In genomic region chr3:49607796-49608195, GRCh38 we compare ENCODE assay signal across 10 cellular contexts. TPM values are rescaled to one million over a fixed set of nuclear protein-coding genes. Genes with fewer than 3 reads are reported as not detected.
DNase-seq lines count a peak whose midpoint lies in the region; ATAC-seq, FAIRE-seq and TF ChIP-seq lines count a peak whose summit lies in the region.
"Had no signal": no experiment of that assay in that cellular context is flagged by ENCODE, and none has a peak within 500 bp of the region (broad histone marks: within the 10 kb centered on the region; RNA-seq: fewer than 3 reads in every experiment).

No MANE protein-coding gene starts in this region.

- peaks cover 7% of the 10 kb centered on the region; the same call in 1 of the 3 replicates for H3K9me3 Mint-ChIP-seq in GM23338
- peaks cover 0 to 4% of the 10 kb centered on the region in 2 donors for H3K9me3 Mint-ChIP-seq in activated naive CD4-positive, alpha-beta T cell treated with anti-CD3 and anti-CD28 coated beads, Interleukin-2, amount 50 U/mL, for 72 hours

- FAIRE-seq in GM12878 (lab: Jason Lieb, UNC): no peak

- H3K4me2 ChIP-seq in GM23338 (no peak overlapping the region), GM12878 (ENCODE audit: control insufficient read depth, insufficient read depth) (no peak overlapping the region)
- H3K4me2 ChIP-seq: BLaER1 treated with 17β-estradiol and CSF1 and Interleukin-3, amounts not matched to agents 10 nM and 100 nM had no signal

- H3K9ac ChIP-seq in GM12878 (ENCODE audit: control insufficient read depth, insufficient read depth, low read length): no peak overlapping the region
- H3K9ac ChIP-seq: BLaER1 treated with 17β-estradiol and CSF1 and Interleukin-3, amounts not matched to agents 10 nM and 100 nM had no signal

- no peaks in the 10 kb centered on the region for H3K79me2 ChIP-seq in GM23338 (replicated peaks; ENCODE audit: insufficient read depth)
- H3K79me2 ChIP-seq in GM12878 (ENCODE audit: control insufficient read depth, insufficient read depth, low read length): no peaks in the 10 kb centered on the region

- H3K27ac Mint-ChIP-seq in GM23338: no peak overlapping the region
- peak overlapping the region in 1 of 2 donors; percentile 87 for H3K27ac Mint-ChIP-seq in activated naive CD4-positive, alpha-beta T cell treated with anti-CD3 and anti-CD28 coated beads, Interleukin-2, amount 50 U/mL, for 72 hours

- H3K4me3 ChIP-seq in A673 (ENCODE audit: low read depth, low read length, poor library complexity, severe bottlenecking) (no peak overlapping the region), GM23338 (no peak overlapping the region), GM12878 (no peak overlapping the region)
- H3K4me3 ChIP-seq: BLaER1 treated with 17β-estradiol and CSF1 and Interleukin-3, amounts not matched to agents 10 nM and 100 nM had no signal

- CTCF ChIA-PET in A673 (lab: Charles Lee) (no interaction called here), GM12878 (lab: Yijun Ruan, JAX) (no interaction called here)

- TF ChIP-seq CTCF in A673 (conservative IDR thresholded peaks at IDR 0.05; ENCODE audit: low read depth, low read length): peak; percentile 28
- TF ChIP-seq CTCF in GM23338 (conservative IDR thresholded peaks at IDR 0.05; ENCODE audit: low read depth in 2 of 2): peak; percentile 23 to 35; a peak in 3 of 4 replicates
- peak in 2 of 3 experiments; percentile 41 to 42; a peak in 2 of 6 replicates for TF ChIP-seq CTCF in GM12878 (IDR thresholded peaks at IDR 0.05 in 2 of 3, conservative IDR thresholded peaks at IDR 0.05 in 1 of 3; ENCODE audit: control insufficient read depth in 2 of 3, extremely low read depth in 1 of 3, insufficient read depth in 1 of 3, low read depth in 3 of 3, low read length in 3 of 3)

- H3K4me1 Mint-ChIP-seq in GM23338: no peaks in the 10 kb centered on the region

- no peak overlapping the region for H3K27ac ChIP-seq in A673 (ENCODE audit: low read depth, low read length, poor library complexity, severe bottlenecking)
- no peak overlapping the region for H3K27ac ChIP-seq in GM23338 (ENCODE audit: low read depth)
- H3K27ac ChIP-seq in GM12878 (ENCODE audit: control insufficient read depth, insufficient read depth): no peak overlapping the region
- H3K27ac ChIP-seq: BLaER1 treated with 17β-estradiol and CSF1 and Interleukin-3, amounts not matched to agents 10 nM and 100 nM had no signal

- no peaks in the 10 kb centered on the region for H3K9me2 ChIP-seq in GM23338 (ENCODE audit: insufficient read depth)

- DNase-seq in A673 (ENCODE audit: low spot score): no peak
- DNase-seq in GM23338 (ENCODE audit: low spot score): peak; percentile 35
- DNase-seq in GM12878 (ENCODE audit: low read depth, low spot score): no peak
- DNase-seq in left kidney (ENCODE audit: low read depth, low spot score): peak; percentile 45
- no peak for DNase-seq in activated naive CD4-positive, alpha-beta T cell treated with anti-CD3 and anti-CD28 coated beads, Interleukin-2, amount 50 U/mL, for 72 hours (ENCODE audit: low spot score in 2 of 2)
- DNase-seq: NCI-H2227 treated with DMSO at 0.1 percent for 48 hours had no signal

- no peaks in the 10 kb centered on the region for H3K36me3 ChIP-seq in A673 (ENCODE audit: insufficient read depth, low read length, poor library complexity, severe bottlenecking)
- H3K36me3 ChIP-seq in GM23338 (ENCODE audit: insufficient read depth): no peaks in the 10 kb centered on the region
- H3K36me3 ChIP-seq in GM12878 (ENCODE audit: control insufficient read depth in 2 of 2, insufficient read depth in 2 of 2, low read length in 1 of 2): no peaks in the 10 kb centered on the region
- H3K36me3 ChIP-seq: BLaER1 treated with 17β-estradiol and CSF1 and Interleukin-3, amounts not matched to agents 10 nM and 100 nM had no signal

- in situ Hi-C loops in GM12878 (cut with MboI): no loop called here

- SMC1A ChIA-PET in GM12878 (lab: Charles Lee; ENCODE audit: uncharacterized antibody, unreplicated experiment): no interaction called here

- no peak for TF ChIP-seq EP300 in GM12878 (IDR thresholded peaks at IDR 0.05; ENCODE audit: borderline replicate concordance in 1 of 2, control insufficient read depth in 1 of 2, low read depth in 2 of 2, low read length in 2 of 2)

- no TSS peak for BruUV-seq in A673 (replicated peaks; lab: Mats Ljungman, UMichigan)
- BruUV-seq in GM12878 (replicated peaks; lab: Mats Ljungman, UMichigan): no TSS peak

- H2AFZ ChIP-seq in GM23338: no peak overlapping the region
- no peak overlapping the region for H2AFZ ChIP-seq in GM12878 (ENCODE audit: control insufficient read depth, low read depth, low read length)

- H3K4me1 ChIP-seq in A673 (ENCODE audit: insufficient read depth, low read length, poor library complexity, severe bottlenecking): no peaks in the 10 kb centered on the region
- no peaks in the 10 kb centered on the region for H3K4me1 ChIP-seq in GM23338 (ENCODE audit: insufficient read depth)
- H3K4me1 ChIP-seq in GM12878 (ENCODE audit: control insufficient read depth, insufficient read depth, low read length): no peaks in the 10 kb centered on the region

- RAD21 ChIA-PET in GM12878 (lab: Charles Lee; ENCODE audit: unreplicated experiment): no interaction called here

- no peaks in the 10 kb centered on the region for H4K20me1 ChIP-seq in GM23338 (replicated peaks; ENCODE audit: insufficient read depth)
- H4K20me1 ChIP-seq in GM12878 (ENCODE audit: control insufficient read depth, insufficient read depth): no peaks in the 10 kb centered on the region
- H4K20me1 ChIP-seq: BLaER1 treated with 17β-estradiol and CSF1 and Interleukin-3, amounts not matched to agents 10 nM and 100 nM had no signal

- 0 out of 2 replicates have a peak, but pooled peaks cover 3% of the 10 kb centered on the region for H3F3A ChIP-seq in GM23338 (replicated peaks; ENCODE audit: low read depth)

- no peaks in the 10 kb centered on the region for H3K9me3 ChIP-seq in A673 (ENCODE audit: low read depth, low read length, poor library complexity, severe bottlenecking)
- no peaks in the 10 kb centered on the region for H3K9me3 ChIP-seq in GM12878 (replicated peaks; ENCODE audit: control insufficient read depth, insufficient read depth, low read length)

- TF ChIP-seq POLR2A in GM12878 (IDR thresholded peaks at IDR 0.05; ENCODE audit: low read depth, low read length): no peak

- intact Hi-C loops in A673 (cut with micrococcal nuclease; ENCODE audit: unreplicated experiment) (no loop called here), GM12878 (cut with micrococcal nuclease; ENCODE audit: unreplicated experiment) (no loop called here)

- peaks cover 3% of the 10 kb centered on the region for H3K27me3 Mint-ChIP-seq in GM23338 (ENCODE audit: insufficient read depth, low read depth, poor library complexity)

- POLR2A ChIA-PET in A673 (lab: Charles Lee; ENCODE audit: low non-redundant PET) (no interaction called here), GM12878 (lab: Charles Lee) (no interaction called here)

- H3K4me3 Mint-ChIP-seq in GM23338: no peak overlapping the region

- H3K27me3 ChIP-seq in A673 (replicated peaks; ENCODE audit: insufficient read depth, low read depth, low read length, poor library complexity) (no peaks in the 10 kb centered on the region), GM23338 (ENCODE audit: insufficient read depth) (no peaks in the 10 kb centered on the region), GM12878 (replicated peaks in 1 of 2; ENCODE audit: control insufficient read depth in 2 of 2, insufficient read depth in 2 of 2, low read length in 1 of 2) (0 out of 4 replicates have a peak, but pooled peaks cover 0 to 3% of the 10 kb centered on the region in 2 experiments)
- H3K27me3 ChIP-seq: BLaER1 treated with 17β-estradiol and CSF1 and Interleukin-3, amounts not matched to agents 10 nM and 100 nM had no signal

- 13% methylated on average over 5 of the region's 5 CpGs for WGBS in GM12878 (ENCODE audit: insufficient coverage, insufficient replicate concordance, low lambda C conversion rate, missing lambda C conversion rate)

- no peak for TF ChIP-seq RAD21 in GM12878 (IDR thresholded peaks at IDR 0.05; ENCODE audit: insufficient read depth, low read depth, low read length)

- ATAC-seq in GM23338 (peak; percentile 38; the same call in 2 of the 3 replicates), GM12878 (peak; percentile 50; the same call in 2 of the 3 replicates), HG02642 (IDR thresholded peaks at IDR 0.05; ENCODE audit: poor library complexity, unreplicated experiment) (no peak), GM18870 (IDR thresholded peaks at IDR 0.05; ENCODE audit: unreplicated experiment) (no peak), HG02870 (IDR thresholded peaks at IDR 0.05; ENCODE audit: unreplicated experiment) (no peak)
- no peak for ATAC-seq in activated naive CD4-positive, alpha-beta T cell treated with anti-CD3 and anti-CD28 coated beads, Interleukin-2, amount 50 U/mL, for 72 hours

- H3K36me3 Mint-ChIP-seq in GM23338 (ENCODE audit: low read depth): no peaks in the 10 kb centered on the region
- no peaks in the 10 kb centered on the region for H3K36me3 Mint-ChIP-seq in activated naive CD4-positive, alpha-beta T cell treated with anti-CD3 and anti-CD28 coated beads, Interleukin-2, amount 50 U/mL, for 72 hours

TF ChIP-seq in GM23338, 12 proteins besides CTCF, POLR2A, EP300 and RAD21 (continues in another document):
- no peak for TF ChIP-seq POLR2AphosphoS5 (IDR thresholded peaks at IDR 0.05; ENCODE audit: low read depth)

TF ChIP-seq in GM12878, 131 proteins besides CTCF, POLR2A, EP300 and RAD21 (continues in another document):
- TF ChIP-seq CHD1 (IDR thresholded peaks at IDR 0.05; ENCODE audit: low read depth, low read length): no peak

RNA-seq across cellular contexts. Expression of gene BSN, which starts 53.5 kb away (rescaled TPM):
- total RNA-seq in A673 (2021) (1.1 and 1.4 TPM in 2 replicates), GM12878 (2014; rRNA removed) (0.05 and 0.06 TPM in 2 replicates), GM12878 (2014; rRNA removed; fragmentation: Illumina TruSeq; extraction: Trizol) (0.05 and 0.09 TPM in 2 replicates), GM12878 (2021) (0.11 and 0.15 TPM in 2 replicates)
- 5.1 and 5.4 TPM in 2 replicates for total RNA-seq in GM23338 (2014; rRNA removed; shearing (Covaris generic))
- polyA plus RNA-seq in GM23338 (2016; fragmentation: Nextera tagmentation; extraction: Ambion mirVana) (0.38 and 0.50 TPM in 2 replicates), GM12878 (2011; rRNA removed) (0.01 and 0.03 TPM in 2 replicates), GM12878 (2014; fragmentation: Illumina TruSeq; extraction: Trizol) (0.03 TPM in 1 of 2 replicates, not detected in the other), GM12878 (2014; fragmentation: Nextera tagmentation; extraction: Ambion mirVana) (under 1 TPM in 1 of 2 experiments, not detected in 1; under 0.01 TPM), GM12878 (2014; rRNA removed) (0.05 and 0.24 TPM in 2 replicates), GM12878 (2016; fragmentation: Nextera tagmentation; extraction: Ambion mirVana) (under 1 TPM; 0.01 to 0.19 TPM)
- total RNA-seq in GM12878 (2013; cell fraction: nucleolus; rRNA removed): 0.58 and 0.88 TPM in 2 replicates
- 0.01 TPM for polyA plus RNA-seq in GM12878 (2011; ENCODE audit: low read depth)
- 0.03 and 0.05 TPM in 2 replicates for polyA plus RNA-seq in GM12878 (2011; cell fraction: cytosol; rRNA removed)
- polyA plus RNA-seq in GM12878 (2011; cell fraction: nucleus; rRNA removed): 0.12 and 0.22 TPM in 2 replicates
- polyA plus RNA-seq in GM12878 (2012): 0.04 and 0.06 TPM in 2 replicates
- 0.10 and 0.73 TPM in 2 replicates for polyA minus RNA-seq in GM12878 (2011; rRNA and poly(A)+ RNA removed)
- polyA minus RNA-seq in GM12878 (2011; cell fraction: cytosol; rRNA and poly(A)+ RNA removed): 0.10 TPM in 1 of 2 replicates, not detected in the other
- 0.12 and 0.19 TPM in 2 replicates for polyA minus RNA-seq in GM12878 (2011; cell fraction: nucleus; rRNA and poly(A)+ RNA removed)
- under 1 TPM; 0.06 to 0.20 TPM for total RNA-seq in activated naive CD4-positive, alpha-beta T cell treated with anti-CD3 and anti-CD28 coated beads, Interleukin-2, amount 50 U/mL, for 72 hours

Comparison
In these comparisons a context has a peak if more than half of its experiments do, and no peak if none do; other contexts are left out.
1. DNase-seq: peak in GM23338 (single experiment) and left kidney (single experiment); none in A673 (single experiment), GM12878 (single experiment) and activated naive CD4-positive, alpha-beta T cell treated with anti-CD3 and anti-CD28 coated beads, Interleukin-2, amount 50 U/mL, for 72 hours (0 of 2).
2. ATAC-seq: peak in GM23338 (single experiment) and GM12878 (single experiment); none in HG02642 (single experiment), activated naive CD4-positive, alpha-beta T cell treated with anti-CD3 and anti-CD28 coated beads, Interleukin-2, amount 50 U/mL, for 72 hours (0 of 2), GM18870 (single experiment) and HG02870 (single experiment).
3. Peak in every context shown above with its lines, with median percentiles within 50 percentile points of each other: CTCF ChIP-seq.